Comparison of ENCODE assay signal across 10 cellular contexts in genomic region chr17:1005361-1005946, GRCh38. TPM values are rescaled to one million over a fixed set of nuclear protein-coding genes. Genes with fewer than 3 reads are reported as not detected.
DNase-seq lines count a peak whose midpoint lies in the region; ATAC-seq and TF ChIP-seq lines count a peak whose summit lies in the region.
"Had no signal": no experiment of that assay in that cellular context is flagged by ENCODE, and none has a peak within 500 bp of the region (broad histone marks: within the 10 kb centered on the region; RNA-seq: fewer than 3 reads in every experiment).

No MANE protein-coding gene starts in this region.

- no peak overlapping the region for H3K4me3 Mint-ChIP-seq in activated CD8-positive, alpha-beta T cell treated with anti-CD3 and anti-CD28 coated beads, Interleukin-2, amount 10 ng/mL, durations not matched to agents 7 days and 5 days
- H3K4me3 Mint-ChIP-seq in mesothelial cell of epicardium = no peak overlapping the region
- no peak overlapping the region for H3K4me3 Mint-ChIP-seq in T-helper 2 cell treated with Interferon-gamma antibody and Interleukin-4, amounts not matched to agents 5 μg/mL and 100 μg/mL, for 36 hours

- WGBS in heart right ventricle, 2 donors = 22 to 34% methylated on average over 23 of the region's 23 CpGs

- TF ChIP-seq CTCF in heart right ventricle (IDR thresholded peaks at IDR 0.05) (no peak), mesothelial cell of epicardium (IDR thresholded peaks at IDR 0.05; ENCODE audit: unreplicated experiment) (no peak)

- no peak for ATAC-seq in activated CD8-positive, alpha-beta T cell treated with anti-CD3 and anti-CD28 coated beads, Interleukin-2, amount 10 ng/mL, durations not matched to agents 7 days and 5 days
- ATAC-seq in heart right ventricle = peak in 7 of 8 donors; percentile 16 to 53 (median 49)
- no peak for ATAC-seq in HG03460 (IDR thresholded peaks at IDR 0.05; ENCODE audit: unreplicated experiment)

- H3K9me3 Mint-ChIP-seq in activated CD8-positive, alpha-beta T cell treated with anti-CD3 and anti-CD28 coated beads, Interleukin-2, amount 10 ng/mL, durations not matched to agents 7 days and 5 days (ENCODE audit: insufficient read depth) = no peaks in the 10 kb centered on the region
- no peaks in the 10 kb centered on the region for H3K9me3 Mint-ChIP-seq in mesothelial cell of epicardium
- H3K9me3 Mint-ChIP-seq in T-helper 2 cell treated with Interferon-gamma antibody and Interleukin-4, amounts not matched to agents 5 μg/mL and 100 μg/mL, for 36 hours = no peaks in the 10 kb centered on the region

- peak overlapping the region; percentile 9 to 90 (median 78) for H3K27ac ChIP-seq in heart right ventricle
- H3K27ac ChIP-seq in skeletal muscle tissue (ENCODE audit: low read depth, low read length) = peak overlapping the region; percentile 30
- H3K27ac ChIP-seq: 22Rv1 had no signal

- H3K36me3 ChIP-seq in heart right ventricle = peaks cover 0 to 96% (median 32%) of the 10 kb centered on the region in 9 donors
- peaks cover 39 to 49% (median 40%) of the 10 kb centered on the region in 3 donors for H3K36me3 ChIP-seq in skeletal muscle tissue (ENCODE audit: control insufficient read depth in 3 of 3, insufficient read depth in 3 of 3, low read length in 3 of 3)

- CTCF ChIA-PET in activated CD8-positive, alpha-beta T cell treated with anti-CD3 and anti-CD28 coated beads, Interleukin-2, amount 10 ng/mL, durations not matched to agents 7 days and 5 days (lab: Charles Lee) = no interaction called here

- no peak overlapping the region for H3K4me3 ChIP-seq in heart right ventricle
- H3K4me3 ChIP-seq in skeletal muscle tissue (ENCODE audit: low read length in 3 of 3) = peak overlapping the region; percentile 15 to 63 (median 43)
- H3K4me3 ChIP-seq: K562 had no signal

- peaks cover 37% of the 10 kb centered on the region for H3K36me3 Mint-ChIP-seq in activated CD8-positive, alpha-beta T cell treated with anti-CD3 and anti-CD28 coated beads, Interleukin-2, amount 10 ng/mL, durations not matched to agents 7 days and 5 days (ENCODE audit: low read depth)
- H3K36me3 Mint-ChIP-seq in mesothelial cell of epicardium = peaks cover 24% of the 10 kb centered on the region
- peaks cover 33% of the 10 kb centered on the region for H3K36me3 Mint-ChIP-seq in T-helper 2 cell treated with Interferon-gamma antibody and Interleukin-4, amounts not matched to agents 5 μg/mL and 100 μg/mL, for 36 hours (ENCODE audit: low read depth)

- intact Hi-C loops in heart right ventricle (cut with DNase I) = loop anchor here in 2 of 10 donors (2.0 to 5.0 kb wide), 2 partner anchors 37 to 51 kb away; no protein-coding TSS in a partner anchor

- H3K9me3 ChIP-seq in heart right ventricle = no peaks in the 10 kb centered on the region
- H3K9me3 ChIP-seq in skeletal muscle tissue (ENCODE audit: control insufficient read depth in 3 of 3, low read length in 3 of 3) = no peaks in the 10 kb centered on the region

- H3K27ac Mint-ChIP-seq in activated CD8-positive, alpha-beta T cell treated with anti-CD3 and anti-CD28 coated beads, Interleukin-2, amount 10 ng/mL, durations not matched to agents 7 days and 5 days = peak overlapping the region; percentile 28
- no peak overlapping the region for H3K27ac Mint-ChIP-seq in mesothelial cell of epicardium
- H3K27ac Mint-ChIP-seq in T-helper 2 cell treated with Interferon-gamma antibody and Interleukin-4, amounts not matched to agents 5 μg/mL and 100 μg/mL, for 36 hours = no peak overlapping the region

- H3K4me1 Mint-ChIP-seq in activated CD8-positive, alpha-beta T cell treated with anti-CD3 and anti-CD28 coated beads, Interleukin-2, amount 10 ng/mL, durations not matched to agents 7 days and 5 days (ENCODE audit: low read depth) = peaks cover 9% of the 10 kb centered on the region
- peaks cover 25% of the 10 kb centered on the region for H3K4me1 Mint-ChIP-seq in mesothelial cell of epicardium
- no peaks in the 10 kb centered on the region for H3K4me1 Mint-ChIP-seq in T-helper 2 cell treated with Interferon-gamma antibody and Interleukin-4, amounts not matched to agents 5 μg/mL and 100 μg/mL, for 36 hours (ENCODE audit: low read depth)

- peaks cover 55 to 96% (median 88%) of the 10 kb centered on the region in 9 donors for H3K4me1 ChIP-seq in heart right ventricle
- peaks cover 73 to 90% (median 76%) of the 10 kb centered on the region in 3 donors for H3K4me1 ChIP-seq in skeletal muscle tissue (ENCODE audit: control insufficient read depth in 3 of 3, insufficient read depth in 3 of 3, low read length in 3 of 3)

- H3K27me3 ChIP-seq in heart right ventricle (no peaks in the 10 kb centered on the region), skeletal muscle tissue (ENCODE audit: control insufficient read depth in 3 of 3, insufficient read depth in 3 of 3, low read length in 3 of 3) (no peaks in the 10 kb centered on the region)

- H3K9ac ChIP-seq in skeletal muscle tissue (ENCODE audit: low read depth in 1 of 3, low read length in 3 of 3) = peak overlapping the region; percentile 53 to 74 (median 74)

- DNase-seq in DMS53 (lab: John Stamatoyannopoulos, UW) (peak; percentile 12), DMS53 treated with DMSO at 0.1 percent for 48 hours (lab: John Stamatoyannopoulos, UW; ENCODE audit: unreplicated experiment) (no peak), heart right ventricle (peak; percentile 65 to 72), mesothelial cell of epicardium (ENCODE audit: low spot score in 2 of 2, unreplicated experiment in 2 of 2) (no peak)
- DNase-seq in activated CD8-positive, alpha-beta T cell treated with anti-CD3 and anti-CD28 coated beads, Interleukin-2, amount 10 ng/mL, durations not matched to agents 7 days and 5 days = no peak
- no peak for DNase-seq in T-helper 2 cell treated with Interferon-gamma antibody and Interleukin-4, amounts not matched to agents 5 μg/mL and 100 μg/mL, for 36 hours (ENCODE audit: low spot score)

- POLR2A ChIA-PET in activated CD8-positive, alpha-beta T cell treated with anti-CD3 and anti-CD28 coated beads, Interleukin-2, amount 10 ng/mL, durations not matched to agents 7 days and 5 days (lab: Charles Lee) = no interaction called here

- no peaks in the 10 kb centered on the region for H3K27me3 Mint-ChIP-seq in activated CD8-positive, alpha-beta T cell treated with anti-CD3 and anti-CD28 coated beads, Interleukin-2, amount 10 ng/mL, durations not matched to agents 7 days and 5 days (ENCODE audit: low read depth)
- no peaks in the 10 kb centered on the region for H3K27me3 Mint-ChIP-seq in mesothelial cell of epicardium (ENCODE audit: low read depth)
- H3K27me3 Mint-ChIP-seq in T-helper 2 cell treated with Interferon-gamma antibody and Interleukin-4, amounts not matched to agents 5 μg/mL and 100 μg/mL, for 36 hours (ENCODE audit: low read depth) = no peaks in the 10 kb centered on the region

RNA-seq across cellular contexts. Expression of gene TIMM22, which starts 8.5 kb away (rescaled TPM):
- total RNA-seq in activated CD8-positive, alpha-beta T cell treated with anti-CD3 and anti-CD28 coated beads, Interleukin-2, amount 10 ng/mL, durations not matched to agents 7 days and 5 days = 10 to 100 TPM; 10.0 to 10.4 TPM
- total RNA-seq in heart right ventricle = 10 to 100 TPM; 15.0 to 19.8 (median 18.5) TPM
- polyA plus RNA-seq in heart right ventricle = 10 to 100 TPM; 12.5 to 14.8 TPM
- 15.1 TPM for total RNA-seq in skeletal muscle tissue
- total RNA-seq in mesothelial cell of epicardium = 14.9 to 16.3 TPM (median 15.5 TPM) in 3 replicates

RNA-seq across cellular contexts. Expression of gene NXN, which starts 25.9 kb away (rescaled TPM):
- total RNA-seq in activated CD8-positive, alpha-beta T cell treated with anti-CD3 and anti-CD28 coated beads, Interleukin-2, amount 10 ng/mL, durations not matched to agents 7 days and 5 days = under 1 TPM; 0.68 to 0.97 TPM
- total RNA-seq in heart right ventricle = 10 to 100 TPM; 11.6 to 24.4 (median 15.9) TPM
- polyA plus RNA-seq in heart right ventricle = 10 to 100 TPM in 1 of 2 donors, 1 to 10 TPM in 1; 9.9 to 20.8 TPM
- total RNA-seq in skeletal muscle tissue = 33.9 TPM
- 99.1 to 107 TPM (median 106 TPM) in 3 replicates for total RNA-seq in mesothelial cell of epicardium

Comparison
In these comparisons a context has a peak if more than half of its experiments do, and no peak if none do; other contexts are left out.
1. DNase-seq: peak in DMS53 (single experiment) and heart right ventricle (2 of 2); none in DMS53 treated with DMSO at 0.1 percent for 48 hours (single experiment), activated CD8-positive, alpha-beta T cell treated with anti-CD3 and anti-CD28 coated beads, Interleukin-2, amount 10 ng/mL, durations not matched to agents 7 days and 5 days (single experiment), mesothelial cell of epicardium (0 of 2) and T-helper 2 cell treated with Interferon-gamma antibody and Interleukin-4, amounts not matched to agents 5 μg/mL and 100 μg/mL, for 36 hours (single experiment).
2. ATAC-seq: peak in heart right ventricle (7 of 8); none in activated CD8-positive, alpha-beta T cell treated with anti-CD3 and anti-CD28 coated beads, Interleukin-2, amount 10 ng/mL, durations not matched to agents 7 days and 5 days (single experiment) and HG03460 (single experiment).
3. H3K4me3 ChIP-seq: peak in skeletal muscle tissue (3 of 3); none in heart right ventricle (0 of 10).
4. RNA of gene NXN, which starts 25.9 kb away (total RNA-seq): 99.1 to 107 TPM in mesothelial cell of epicardium, 33.9 TPM in skeletal muscle tissue (single experiment) and 11.6 to 24.4 TPM in heart right ventricle; 0.68 to 0.97 TPM in activated CD8-positive, alpha-beta T cell treated with anti-CD3 and anti-CD28 coated beads, Interleukin-2, amount 10 ng/mL, durations not matched to agents 7 days and 5 days; every median in the first group is over 4 times any median in the second.